10 cellular contexts compared by ENCODE assay signal in the genomic region with DNA sequence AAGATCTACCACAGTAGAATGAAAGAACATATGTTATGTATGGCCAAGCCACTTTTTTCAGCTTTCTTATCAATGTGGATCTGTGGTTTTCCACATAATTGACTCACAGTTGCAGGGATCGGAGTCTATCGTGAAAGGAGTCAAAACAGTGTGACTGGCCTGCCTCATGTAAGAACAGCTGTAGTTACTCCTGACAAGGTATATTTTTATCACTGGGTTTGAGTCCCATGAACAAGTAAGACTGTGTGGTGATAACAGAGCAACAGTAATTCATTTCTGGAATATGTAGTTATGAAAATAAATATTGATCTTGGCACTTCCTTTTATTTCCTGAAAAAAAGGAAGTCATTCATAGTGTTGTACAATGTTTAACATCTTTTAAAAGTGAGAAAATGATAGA.
DNase-seq lines count a peak whose midpoint lies in the region; ATAC-seq and TF ChIP-seq lines count a peak whose summit lies in the region.
"Had no signal": no experiment of that assay in that cellular context is flagged by ENCODE, and none has a peak within 500 bp of the region (broad histone marks: within the 10 kb centered on the region; RNA-seq: fewer than 3 reads in every experiment).

No MANE protein-coding gene starts in this region.

- H3K9me3 ChIP-seq in DND-41 (ENCODE audit: insufficient read depth, low read length, severe bottlenecking): no peaks in the 10 kb centered on the region
- H3K9me3 ChIP-seq in adipocyte (ENCODE audit: control insufficient read depth, low read length): no peaks in the 10 kb centered on the region
- H3K9me3 ChIP-seq: tibial artery had no signal

- H3K4me3 ChIP-seq in DND-41 (ENCODE audit: low read depth in 1 of 2, low read length in 2 of 2) (no peak overlapping the region), adipocyte (ENCODE audit: low read length) (no peak overlapping the region), GM23338 (no peak overlapping the region)
- H3K4me3 ChIP-seq in Jurkat, Clone E6-1 (ENCODE audit: low read length): no peak overlapping the region
- H3K4me3 ChIP-seq: tibial artery had no signal

- H3K36me3 Mint-ChIP-seq in GM23338 (ENCODE audit: low read depth): 0 out of 3 replicates have a peak, but pooled peaks cover 2% of the 10 kb centered on the region

- ATAC-seq in DND-41 (ENCODE audit: insufficient read depth, low read depth) (peak; percentile 60), GM23338 (no peak), HG02885 (IDR thresholded peaks at IDR 0.05; ENCODE audit: poor library complexity, unreplicated experiment) (no peak), GM21390 (IDR thresholded peaks at IDR 0.05; ENCODE audit: unreplicated experiment) (no peak)

- peaks cover 50% of the 10 kb centered on the region for H3K4me1 Mint-ChIP-seq in GM23338

- peak overlapping the region; percentile 53 for H3K4me2 ChIP-seq in DND-41 (ENCODE audit: insufficient read depth, low read length)
- no peak overlapping the region for H3K4me2 ChIP-seq in GM23338

- H3K9me3 Mint-ChIP-seq in GM23338: no peaks in the 10 kb centered on the region

- H3K9ac ChIP-seq in DND-41 (ENCODE audit: low read depth, low read length) (no peak overlapping the region), adipocyte (ENCODE audit: low read length) (no peak overlapping the region)

- no peaks in the 10 kb centered on the region for H3K9me2 ChIP-seq in GM23338 (ENCODE audit: insufficient read depth)

- H2AFZ ChIP-seq in DND-41 (ENCODE audit: low read depth, low read length) (no peak overlapping the region), GM23338 (no peak overlapping the region)

- H3K36me3 ChIP-seq in DND-41 (ENCODE audit: insufficient read depth, low read length) (peaks cover 48% of the 10 kb centered on the region), adipocyte (ENCODE audit: control insufficient read depth, insufficient read depth, low read length, severe bottlenecking) (peaks cover 9% of the 10 kb centered on the region), GM23338 (ENCODE audit: insufficient read depth) (no peaks in the 10 kb centered on the region)

- H4K20me1 ChIP-seq in DND-41 (ENCODE audit: insufficient read depth, low read length): no peaks in the 10 kb centered on the region
- H4K20me1 ChIP-seq in GM23338 (replicated peaks; ENCODE audit: insufficient read depth): no peaks in the 10 kb centered on the region

- H3K27me3 Mint-ChIP-seq in GM23338 (ENCODE audit: insufficient read depth, low read depth, poor library complexity): no peaks in the 10 kb centered on the region

- no peak for TF ChIP-seq CTCF in DND-41 (IDR thresholded peaks at IDR 0.05; ENCODE audit: borderline replicate concordance, extremely low read depth, low read length, poor library complexity, severe bottlenecking)
- no peak for TF ChIP-seq CTCF in GM23338 (conservative IDR thresholded peaks at IDR 0.05; ENCODE audit: low read depth in 2 of 2)

- DNase-seq in DND-41: peak; percentile 32
- DNase-seq in Jurkat, Clone E6-1 (ENCODE audit: low read depth, low spot score): peak; percentile 39
- DNase-seq in adipocyte (ENCODE audit: low read depth): peak; percentile 52
- DNase-seq in kidney tubule cell (ENCODE audit: low spot score): peak; percentile 40
- DNase-seq in DMS79 (lab: John Stamatoyannopoulos, UW): no peak
- DNase-seq in GM23338 (ENCODE audit: low spot score): no peak
- DNase-seq: GF-D8, tibial artery had no signal

- no peak overlapping the region for H3K27ac Mint-ChIP-seq in GM23338

- H3K27ac ChIP-seq in DND-41 (ENCODE audit: low read length) (peak overlapping the region; percentile 34), GM23338 (ENCODE audit: low read depth) (no peak overlapping the region)
- H3K27ac ChIP-seq: tibial artery had no signal

- H3K27me3 ChIP-seq in DND-41 (ENCODE audit: insufficient read depth, low read length, poor library complexity) (no peaks in the 10 kb centered on the region), adipocyte (replicated peaks; ENCODE audit: control insufficient read depth, insufficient read depth, low read length) (no peaks in the 10 kb centered on the region), GM23338 (ENCODE audit: insufficient read depth) (no peaks in the 10 kb centered on the region)
- H3K27me3 ChIP-seq: tibial artery had no signal

- H3K79me2 ChIP-seq in DND-41 (ENCODE audit: insufficient read depth, low read length) (no peaks in the 10 kb centered on the region), GM23338 (replicated peaks; ENCODE audit: insufficient read depth) (no peaks in the 10 kb centered on the region)

- no peaks in the 10 kb centered on the region; the same call in 1 of the 2 replicates for H3F3A ChIP-seq in GM23338 (replicated peaks; ENCODE audit: low read depth)

- H3K4me3 Mint-ChIP-seq in GM23338: no peak overlapping the region

- peaks cover 49% of the 10 kb centered on the region for H3K4me1 ChIP-seq in DND-41 (ENCODE audit: insufficient read depth, low read length)
- peaks cover 6% of the 10 kb centered on the region for H3K4me1 ChIP-seq in adipocyte (ENCODE audit: control insufficient read depth, insufficient read depth, low read length)
- H3K4me1 ChIP-seq in GM23338 (ENCODE audit: insufficient read depth): peaks cover 35% of the 10 kb centered on the region

TF ChIP-seq in GM23338, 12 proteins besides CTCF, POLR2A, EP300 and RAD21 (continues in another document):
- TF ChIP-seq POLR2AphosphoS5 (IDR thresholded peaks at IDR 0.05; ENCODE audit: low read depth): no peak
- no peak for TF ChIP-seq EZH2 (IDR thresholded peaks at IDR 0.05; ENCODE audit: low read depth, unreplicated experiment)
- TF ChIP-seq, protein P1, sequence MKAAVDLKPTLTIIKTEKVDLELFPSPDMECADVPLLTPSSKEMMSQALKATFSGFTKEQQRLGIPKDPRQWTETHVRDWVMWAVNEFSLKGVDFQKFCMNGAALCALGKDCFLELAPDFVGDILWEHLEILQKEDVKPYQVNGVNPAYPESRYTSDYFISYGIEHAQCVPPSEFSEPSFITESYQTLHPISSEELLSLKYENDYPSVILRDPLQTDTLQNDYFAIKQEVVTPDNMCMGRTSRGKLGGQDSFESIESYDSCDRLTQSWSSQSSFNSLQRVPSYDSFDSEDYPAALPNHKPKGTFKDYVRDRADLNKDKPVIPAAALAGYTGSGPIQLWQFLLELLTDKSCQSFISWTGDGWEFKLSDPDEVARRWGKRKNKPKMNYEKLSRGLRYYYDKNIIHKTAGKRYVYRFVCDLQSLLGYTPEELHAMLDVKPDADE (IDR thresholded peaks at IDR 0.05): no peak
- TF ChIP-seq ZNF331 (CRISPR knock-in tag; IDR thresholded peaks at IDR 0.05; ENCODE audit: low read depth): no peak
- TF ChIP-seq CREB1 (CRISPR knock-in tag; IDR thresholded peaks at IDR 0.05; ENCODE audit: low read depth): no peak
- no peak for TF ChIP-seq EZH2phosphoT487 (IDR thresholded peaks at IDR 0.05; ENCODE audit: unreplicated experiment)
- TF ChIP-seq STAT1 (IDR thresholded peaks at IDR 0.05; ENCODE audit: unreplicated experiment): no peak
- TF ChIP-seq NANOG (IDR thresholded peaks at IDR 0.05; ENCODE audit: borderline replicate concordance): no peak
- no peak for TF ChIP-seq JUNB (IDR thresholded peaks at IDR 0.05; ENCODE audit: unreplicated experiment)
- no peak for TF ChIP-seq ZNF114 (CRISPR knock-in tag; IDR thresholded peaks at IDR 0.05)
- TF ChIP-seq, protein P2, sequence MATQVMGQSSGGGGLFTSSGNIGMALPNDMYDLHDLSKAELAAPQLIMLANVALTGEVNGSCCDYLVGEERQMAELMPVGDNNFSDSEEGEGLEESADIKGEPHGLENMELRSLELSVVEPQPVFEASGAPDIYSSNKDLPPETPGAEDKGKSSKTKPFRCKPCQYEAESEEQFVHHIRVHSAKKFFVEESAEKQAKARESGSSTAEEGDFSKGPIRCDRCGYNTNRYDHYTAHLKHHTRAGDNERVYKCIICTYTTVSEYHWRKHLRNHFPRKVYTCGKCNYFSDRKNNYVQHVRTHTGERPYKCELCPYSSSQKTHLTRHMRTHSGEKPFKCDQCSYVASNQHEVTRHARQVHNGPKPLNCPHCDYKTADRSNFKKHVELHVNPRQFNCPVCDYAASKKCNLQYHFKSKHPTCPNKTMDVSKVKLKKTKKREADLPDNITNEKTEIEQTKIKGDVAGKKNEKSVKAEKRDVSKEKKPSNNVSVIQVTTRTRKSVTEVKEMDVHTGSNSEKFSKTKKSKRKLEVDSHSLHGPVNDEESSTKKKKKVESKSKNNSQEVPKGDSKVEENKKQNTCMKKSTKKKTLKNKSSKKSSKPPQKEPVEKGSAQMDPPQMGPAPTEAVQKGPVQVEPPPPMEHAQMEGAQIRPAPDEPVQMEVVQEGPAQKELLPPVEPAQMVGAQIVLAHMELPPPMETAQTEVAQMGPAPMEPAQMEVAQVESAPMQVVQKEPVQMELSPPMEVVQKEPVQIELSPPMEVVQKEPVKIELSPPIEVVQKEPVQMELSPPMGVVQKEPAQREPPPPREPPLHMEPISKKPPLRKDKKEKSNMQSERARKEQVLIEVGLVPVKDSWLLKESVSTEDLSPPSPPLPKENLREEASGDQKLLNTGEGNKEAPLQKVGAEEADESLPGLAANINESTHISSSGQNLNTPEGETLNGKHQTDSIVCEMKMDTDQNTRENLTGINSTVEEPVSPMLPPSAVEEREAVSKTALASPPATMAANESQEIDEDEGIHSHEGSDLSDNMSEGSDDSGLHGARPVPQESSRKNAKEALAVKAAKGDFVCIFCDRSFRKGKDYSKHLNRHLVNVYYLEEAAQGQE (IDR thresholded peaks at IDR 0.05; ENCODE audit: unreplicated experiment): no peak

Comparison
In these comparisons a context has a peak if more than half of its experiments do, and no peak if none do; other contexts are left out.
1. DNase-seq: peak in DND-41 (single experiment), Jurkat, Clone E6-1 (single experiment), adipocyte (single experiment) and kidney tubule cell (single experiment); none in DMS79 (single experiment) and GM23338 (single experiment).